Comparison of ENCODE assay signal across 10 cellular contexts in genomic region chr3:62919784-62920183, GRCh38. TPM values are rescaled to one million over a fixed set of nuclear protein-coding genes. Genes with fewer than 3 reads are reported as not detected.
"Had no signal": no experiment of that assay in that cellular context is flagged by ENCODE, and none has a peak within 500 bp of the region (broad histone marks: within the 10 kb centered on the region; RNA-seq: fewer than 3 reads in every experiment).

No MANE protein-coding gene starts in this region.

- H3K36me3 Mint-ChIP-seq: IgD-negative memory B cell had no signal

- H3K4me1 ChIP-seq: HAP-1 had no signal

- ATAC-seq: HCT116, HepG2 had no signal

- H3K36me3 ChIP-seq: HAP-1 had no signal

- H3K4me3 ChIP-seq: GM23248, HAP-1 had no signal

- DNase-seq: GM23248, HFFc6, Karpas-422, KBM-7 had no signal

- H3K4me3 Mint-ChIP-seq: HFFc6, IgD-negative memory B cell had no signal

- FAIRE-seq: HepG2 had no signal

- H3K4me1 Mint-ChIP-seq: IgD-negative memory B cell had no signal

- H3K9me3 ChIP-seq: HAP-1 had no signal

- H3K4me2 ChIP-seq: KMS-11 had no signal

- H3K27ac ChIP-seq: GM23248, HL-60, KMS-11 had no signal

- H3K27ac Mint-ChIP-seq: HFFc6, IgD-negative memory B cell had no signal

- H2AFZ ChIP-seq: GM23248 had no signal

RNA-seq across cellular contexts. Expression of gene CADPS, which starts 44.6 kb away (rescaled TPM):
- total RNA-seq: HepG2, HFFc6 had no signal
- polyA plus RNA-seq: HepG2, IgD-negative memory B cell had no signal
